In the genomic region with DNA sequence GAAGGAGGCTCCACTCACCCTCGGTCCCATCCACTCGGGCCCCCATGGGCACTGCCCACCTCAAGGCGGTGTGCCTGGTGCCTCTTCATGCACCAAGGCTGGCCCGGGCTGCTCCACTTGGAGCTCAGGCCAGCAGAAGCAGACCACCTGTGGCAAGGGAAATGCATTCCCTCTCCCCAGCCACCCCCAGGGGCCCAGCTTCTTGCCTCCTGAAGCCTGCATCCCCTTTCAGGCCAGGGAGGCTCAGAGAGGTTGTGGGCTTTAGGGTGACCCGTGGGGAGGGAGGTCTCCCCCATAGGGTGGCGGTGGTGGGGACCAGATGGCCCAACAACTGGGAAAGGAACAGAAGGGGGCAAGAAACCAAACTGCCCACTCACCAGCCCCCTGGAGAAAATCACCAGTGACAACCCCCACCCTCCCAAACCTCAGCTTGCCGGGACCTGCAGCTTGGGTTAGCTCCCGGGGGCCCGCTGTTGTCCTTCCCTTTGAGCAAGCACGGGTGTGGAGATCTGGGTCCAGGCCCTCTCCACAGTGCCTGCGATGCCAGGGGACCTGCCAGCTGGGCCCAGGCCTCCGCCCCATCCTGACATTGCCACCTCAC, we compare ENCODE assay signal across 1 cellular context.
TF ChIP-seq lines count a peak whose summit lies in the region.

No MANE protein-coding gene starts in this region.

TF ChIP-seq in GM23338, 12 proteins besides CTCF, POLR2A, EP300 and RAD21:
- TF ChIP-seq, protein P1, sequence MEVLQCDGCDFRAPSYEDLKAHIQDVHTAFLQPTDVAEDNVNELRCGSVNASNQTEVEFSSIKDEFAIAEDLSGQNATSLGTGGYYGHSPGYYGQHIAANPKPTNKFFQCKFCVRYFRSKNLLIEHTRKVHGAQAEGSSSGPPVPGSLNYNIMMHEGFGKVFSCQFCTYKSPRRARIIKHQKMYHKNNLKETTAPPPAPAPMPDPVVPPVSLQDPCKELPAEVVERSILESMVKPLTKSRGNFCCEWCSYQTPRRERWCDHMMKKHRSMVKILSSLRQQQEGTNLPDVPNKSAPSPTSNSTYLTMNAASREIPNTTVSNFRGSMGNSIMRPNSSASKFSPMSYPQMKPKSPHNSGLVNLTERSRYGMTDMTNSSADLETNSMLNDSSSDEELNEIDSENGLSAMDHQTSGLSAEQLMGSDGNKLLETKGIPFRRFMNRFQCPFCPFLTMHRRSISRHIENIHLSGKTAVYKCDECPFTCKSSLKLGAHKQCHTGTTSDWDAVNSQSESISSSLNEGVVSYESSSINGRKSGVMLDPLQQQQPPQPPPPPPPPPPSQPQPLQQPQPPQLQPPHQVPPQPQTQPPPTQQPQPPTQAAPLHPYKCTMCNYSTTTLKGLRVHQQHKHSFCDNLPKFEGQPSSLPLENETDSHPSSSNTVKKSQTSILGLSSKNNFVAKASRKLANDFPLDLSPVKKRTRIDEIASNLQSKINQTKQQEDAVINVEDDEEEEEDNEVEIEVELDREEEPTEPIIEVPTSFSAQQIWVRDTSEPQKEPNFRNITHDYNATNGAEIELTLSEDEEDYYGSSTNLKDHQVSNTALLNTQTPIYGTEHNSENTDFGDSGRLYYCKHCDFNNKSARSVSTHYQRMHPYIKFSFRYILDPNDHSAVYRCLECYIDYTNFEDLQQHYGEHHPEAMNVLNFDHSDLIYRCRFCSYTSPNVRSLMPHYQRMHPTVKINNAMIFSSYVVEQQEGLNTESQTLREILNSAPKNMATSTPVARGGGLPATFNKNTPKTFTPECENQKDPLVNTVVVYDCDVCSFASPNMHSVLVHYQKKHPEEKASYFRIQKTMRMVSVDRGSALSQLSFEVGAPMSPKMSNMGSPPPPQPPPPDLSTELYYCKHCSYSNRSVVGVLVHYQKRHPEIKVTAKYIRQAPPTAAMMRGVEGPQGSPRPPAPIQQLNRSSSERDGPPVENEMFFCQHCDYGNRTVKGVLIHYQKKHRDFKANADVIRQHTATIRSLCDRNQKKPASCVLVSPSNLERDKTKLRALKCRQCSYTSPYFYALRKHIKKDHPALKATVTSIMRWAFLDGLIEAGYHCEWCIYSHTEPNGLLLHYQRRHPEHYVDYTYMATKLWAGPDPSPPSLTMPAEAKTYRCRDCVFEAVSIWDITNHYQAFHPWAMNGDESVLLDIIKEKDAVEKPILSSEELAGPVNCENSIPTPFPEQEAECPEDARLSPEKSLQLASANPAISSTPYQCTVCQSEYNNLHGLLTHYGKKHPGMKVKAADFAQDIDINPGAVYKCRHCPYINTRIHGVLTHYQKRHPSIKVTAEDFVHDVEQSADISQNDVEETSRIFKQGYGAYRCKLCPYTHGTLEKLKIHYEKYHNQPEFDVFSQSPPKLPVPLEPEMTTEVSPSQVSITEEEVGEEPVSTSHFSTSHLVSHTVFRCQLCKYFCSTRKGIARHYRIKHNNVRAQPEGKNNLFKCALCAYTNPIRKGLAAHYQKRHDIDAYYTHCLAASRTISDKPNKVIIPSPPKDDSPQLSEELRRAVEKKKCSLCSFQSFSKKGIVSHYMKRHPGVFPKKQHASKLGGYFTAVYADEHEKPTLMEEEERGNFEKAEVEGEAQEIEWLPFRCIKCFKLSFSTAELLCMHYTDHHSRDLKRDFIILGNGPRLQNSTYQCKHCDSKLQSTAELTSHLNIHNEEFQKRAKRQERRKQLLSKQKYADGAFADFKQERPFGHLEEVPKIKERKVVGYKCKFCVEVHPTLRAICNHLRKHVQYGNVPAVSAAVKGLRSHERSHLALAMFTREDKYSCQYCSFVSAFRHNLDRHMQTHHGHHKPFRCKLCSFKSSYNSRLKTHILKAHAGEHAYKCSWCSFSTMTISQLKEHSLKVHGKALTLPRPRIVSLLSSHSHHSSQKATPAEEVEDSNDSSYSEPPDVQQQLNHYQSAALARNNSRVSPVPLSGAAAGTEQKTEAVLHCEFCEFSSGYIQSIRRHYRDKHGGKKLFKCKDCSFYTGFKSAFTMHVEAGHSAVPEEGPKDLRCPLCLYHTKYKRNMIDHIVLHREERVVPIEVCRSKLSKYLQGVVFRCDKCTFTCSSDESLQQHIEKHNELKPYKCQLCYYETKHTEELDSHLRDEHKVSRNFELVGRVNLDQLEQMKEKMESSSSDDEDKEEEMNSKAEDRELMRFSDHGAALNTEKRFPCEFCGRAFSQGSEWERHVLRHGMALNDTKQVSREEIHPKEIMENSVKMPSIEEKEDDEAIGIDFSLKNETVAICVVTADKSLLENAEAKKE (CRISPR knock-in tag; IDR thresholded peaks at IDR 0.05), result no peak
- TF ChIP-seq STAT1 (IDR thresholded peaks at IDR 0.05; ENCODE audit: unreplicated experiment) (no peak), EZH2phosphoT487 (IDR thresholded peaks at IDR 0.05; ENCODE audit: unreplicated experiment) (no peak), ZNF331 (CRISPR knock-in tag; IDR thresholded peaks at IDR 0.05; ENCODE audit: low read depth) (no peak), POLR2AphosphoS5 (IDR thresholded peaks at IDR 0.05; ENCODE audit: low read depth) (peak; percentile 3; the same call in 1 of the 2 replicates), EZH2 (IDR thresholded peaks at IDR 0.05; ENCODE audit: low read depth, unreplicated experiment) (no peak)
